8 cellular contexts compared by ENCODE assay signal in genomic region chrX:137051978-137052640, GRCh38. TPM values are rescaled to one million over a fixed set of nuclear protein-coding genes. Genes with fewer than 3 reads are reported as not detected.
DNase-seq lines count a peak whose midpoint lies in the region; ATAC-seq, FAIRE-seq and TF ChIP-seq lines count a peak whose summit lies in the region.

No MANE protein-coding gene starts in this region.

- no peaks in the 10 kb centered on the region for H3K4me1 ChIP-seq in lung (ENCODE audit: control insufficient read depth in 2 of 2, insufficient read depth in 2 of 2, low read length in 2 of 2)

- H3K27ac ChIP-seq in lung (ENCODE audit: low read depth in 1 of 2, low read length in 1 of 2) = no peak overlapping the region

- H3K4me3 ChIP-seq in choroid plexus epithelial cell (ENCODE audit: low read depth, low read length) (peak overlapping the region; percentile 48), lung (no peak overlapping the region)

- CTCF ChIA-PET in activated CD4-positive, alpha-beta T cell treated with anti-CD3 and anti-CD28 coated beads for 36 hours (lab: Charles Lee) = interaction anchor here (0.6 to 1.8 kb wide), 10 partner anchors 12 to 509 kb away, joined by 3 to 10 read pairs (median 4); partner anchors contain the start of gene GPR101

- peaks cover 19% of the 10 kb centered on the region for H3K27me3 Mint-ChIP-seq in activated CD4-positive, alpha-beta T cell treated with anti-CD3 and anti-CD28 coated beads for 36 hours

- H3K4me1 Mint-ChIP-seq in activated CD4-positive, alpha-beta T cell treated with anti-CD3 and anti-CD28 coated beads for 36 hours = peaks cover 12% of the 10 kb centered on the region

- DNase-seq in 8988T (peak; percentile 33), GM18507 (ENCODE audit: extremely low spot score, insufficient read length, low read depth) (peak; percentile 25), NCI-H2196 (lab: John Stamatoyannopoulos, UW; ENCODE audit: unreplicated experiment) (peak; percentile 43), choroid plexus epithelial cell (ENCODE audit: low read depth) (peak; percentile 48), lung (ENCODE audit: low spot score) (peak; percentile 52)
- DNase-seq in activated CD4-positive, alpha-beta T cell treated with anti-CD3 and anti-CD28 coated beads for 36 hours = peak; percentile 87
- DNase-seq in stimulated activated CD4-positive, alpha-beta T cell treated with anti-CD3 and anti-CD28 coated beads, TNF-alpha, amount 100 ng/mL, for 1 hour (ENCODE audit: low read depth in 3 of 3, low spot score in 1 of 3) = peak; percentile 33 to 71 (median 58)

- H3K36me3 Mint-ChIP-seq in activated CD4-positive, alpha-beta T cell treated with anti-CD3 and anti-CD28 coated beads for 36 hours (ENCODE audit: low read depth) = no peaks in the 10 kb centered on the region

- WGBS in lung, 2 donors = 1 to 19% methylated on average over 33 to 37 of the region's 37 CpGs

- peak; percentile 80 for FAIRE-seq in GM18507 (lab: Jason Lieb, UNC)

- no peaks in the 10 kb centered on the region for H3K9me3 Mint-ChIP-seq in activated CD4-positive, alpha-beta T cell treated with anti-CD3 and anti-CD28 coated beads for 36 hours (ENCODE audit: low read depth)

- ATAC-seq in HG02973 (IDR thresholded peaks at IDR 0.05; ENCODE audit: unreplicated experiment) (peak; percentile 99), lung (ENCODE audit: insufficient read depth, low FRiP score) (peak; percentile 93)
- peak; percentile 89 for ATAC-seq in activated CD4-positive, alpha-beta T cell treated with anti-CD3 and anti-CD28 coated beads for 36 hours

- no peaks in the 10 kb centered on the region for H3K9me3 ChIP-seq in lung (ENCODE audit: control insufficient read depth in 2 of 2, insufficient read depth in 1 of 2, low read length in 1 of 2)

- H3K4me3 Mint-ChIP-seq in activated CD4-positive, alpha-beta T cell treated with anti-CD3 and anti-CD28 coated beads for 36 hours = peak overlapping the region; percentile 74

- TF ChIP-seq CTCF in choroid plexus epithelial cell (conservative IDR thresholded peaks at IDR 0.05; ENCODE audit: low read depth, low read length) (peak; percentile 84), lung (IDR thresholded peaks at IDR 0.05; ENCODE audit: control extremely low read depth, extremely low read depth) (peak; percentile 52)

- no peaks in the 10 kb centered on the region for H3K36me3 ChIP-seq in lung (ENCODE audit: control insufficient read depth in 2 of 2, insufficient read depth in 2 of 2, low read length in 2 of 2)

- H3K27me3 ChIP-seq in lung (ENCODE audit: control insufficient read depth, insufficient read depth) = peaks cover 4% of the 10 kb centered on the region

- H3K27ac Mint-ChIP-seq in activated CD4-positive, alpha-beta T cell treated with anti-CD3 and anti-CD28 coated beads for 36 hours = peak overlapping the region; percentile 76

- intact Hi-C loops in activated CD4-positive, alpha-beta T cell treated with anti-CD3 and anti-CD28 coated beads for 36 hours (cut with DNase I, micrococcal nuclease) = loop anchor here (1.0 to 10.0 kb wide), 4 partner anchors 20 to 217 kb away; no protein-coding TSS in a partner anchor

- POLR2A ChIA-PET in activated CD4-positive, alpha-beta T cell treated with anti-CD3 and anti-CD28 coated beads for 36 hours (lab: Charles Lee) = no interaction called here

RNA-seq across cellular contexts. Expression of gene GPR101, which starts 18.3 kb away (rescaled TPM):
- total RNA-seq in activated CD4-positive, alpha-beta T cell treated with anti-CD3 and anti-CD28 coated beads for 36 hours = not detected
- not detected for total RNA-seq in lung
- polyA plus RNA-seq in lung = not detected

Comparison
In these comparisons a context has a peak if more than half of its experiments do, and no peak if none do; other contexts are left out.
1. DNase-seq: peak in every context shown above with its lines; median percentile 87 in activated CD4-positive, alpha-beta T cell treated with anti-CD3 and anti-CD28 coated beads for 36 hours; 58 in stimulated activated CD4-positive, alpha-beta T cell treated with anti-CD3 and anti-CD28 coated beads, TNF-alpha, amount 100 ng/mL, for 1 hour; 52 in lung; 48 in choroid plexus epithelial cell; 43 in NCI-H2196; 33 in 8988T; 25 in GM18507.